In genomic region chr1:30044745-30045144, GRCh38 we compare ENCODE assay signal across 25 cellular contexts.
DNase-seq lines count a peak whose midpoint lies in the region; ATAC-seq, FAIRE-seq and TF ChIP-seq lines count a peak whose summit lies in the region.
"Had no signal": no experiment of that assay in that cellular context is flagged by ENCODE, and none has a peak within 500 bp of the region (broad histone marks: within the 10 kb centered on the region; RNA-seq: fewer than 3 reads in every experiment).

No MANE protein-coding gene starts in this region.

- no peak overlapping the region for H3K14ac ChIP-seq in H1 (ENCODE audit: insufficient read length)

- no peak overlapping the region for H2BK20ac ChIP-seq in H1 (ENCODE audit: low read length)

- intact Hi-C loops in PC-9 (cut with micrococcal nuclease; ENCODE audit: unreplicated experiment): no loop called here

- H2BK12ac ChIP-seq in H1 (ENCODE audit: low read depth, low read length): peak overlapping the region; percentile 80; the same call in 1 of the 2 replicates

- WGBS in H1 (ENCODE audit: extremely low coverage in 1 of 2, insufficient coverage in 1 of 2, insufficient read length in 1 of 2, insufficient replicate concordance in 2 of 2, low coverage in 1 of 2, low lambda C conversion rate in 2 of 2, missing lambda C conversion rate in 1 of 2), 2 experiments: 100% methylated on average over 1 of the region's 1 CpG; no CpG with 5 or more reads in 1 of the 2 experiments

- no peaks in the 10 kb centered on the region for H3K27me3 Mint-ChIP-seq in neural crest cell (ENCODE audit: low read depth)

- no peak overlapping the region for H2BK15ac ChIP-seq in H1 (ENCODE audit: low read length)

- no peaks in the 10 kb centered on the region for H3K36me3 Mint-ChIP-seq in neural crest cell (ENCODE audit: low read depth)
- H3K36me3 Mint-ChIP-seq: CD14-positive monocyte had no signal

- no peak for FAIRE-seq in H1 (lab: Jason Lieb, UNC)
- FAIRE-seq: GM18507 had no signal

- no peak for ATAC-seq in HG02884 (IDR thresholded peaks at IDR 0.05; ENCODE audit: unreplicated experiment)
- ATAC-seq: PC-3, Right ventricle myocardium inferior had no signal

- TF ChIP-seq EP300 in H1 (IDR thresholded peaks at IDR 0.05; ENCODE audit: borderline replicate concordance in 1 of 2, low read depth in 2 of 2, low read length in 2 of 2): no peak

- H3K27me3 ChIP-seq in H1 (replicated peaks in 1 of 4; ENCODE audit: control insufficient read depth in 3 of 4, extremely low read depth in 1 of 4, insufficient read depth in 3 of 4, low read length in 3 of 4) (no peaks in the 10 kb centered on the region; a peak in 1 of 7 replicates), PC-9 (ENCODE audit: insufficient read depth, low read depth) (no peaks in the 10 kb centered on the region)
- H3K27me3 ChIP-seq: SJCRH30 had no signal

- no TSS peak for BruUV-seq in PC-9 (replicated peaks; lab: Mats Ljungman, UMichigan)

- no peak for TF ChIP-seq RAD21 in H1 (IDR thresholded peaks at IDR 0.05 in 1 of 2, conservative IDR thresholded peaks at IDR 0.05 in 1 of 2; ENCODE audit: low read depth in 2 of 2, low read length in 2 of 2)

- H3K27ac ChIP-seq in H1 (ENCODE audit: low read depth, low read length) (no peak overlapping the region), PC-9 (no peak overlapping the region)
- H3K27ac ChIP-seq: 22Rv1, HL-60, KMS-11, SJCRH30 had no signal

- H3K79me1 ChIP-seq in H1 (ENCODE audit: low read depth, low read length): no peaks in the 10 kb centered on the region

- H3K23me2 ChIP-seq in H1 (ENCODE audit: low read depth, low read length): no peaks in the 10 kb centered on the region; the same call in 1 of the 2 replicates

- peak overlapping the region; percentile 29 for H3K27ac Mint-ChIP-seq in neural crest cell (ENCODE audit: unreplicated experiment)
- H3K27ac Mint-ChIP-seq: B cell, CD14-positive monocyte, HFFc6, IgD-negative memory B cell had no signal

- CTCF ChIA-PET in H1 (lab: Charles Lee; ENCODE audit: partially characterized antibody) (interaction anchor here (1.0 kb wide), 2 partner anchors 26 to 71 kb away, joined by 3 read pairs; no protein-coding TSS in a partner anchor), PC-9 (lab: Charles Lee) (no interaction called here)

- H3K4me3 Mint-ChIP-seq in neural crest cell: no peak overlapping the region
- H3K4me3 Mint-ChIP-seq: B cell, CD14-positive monocyte, HFFc6, IgD-negative memory B cell had no signal

- H3K4me1 ChIP-seq in H1 (replicated peaks in 1 of 4; ENCODE audit: control insufficient read depth in 3 of 4, insufficient read depth in 4 of 4, low read length in 3 of 4): peaks cover 0 to 3% (median 0%) of the 10 kb centered on the region in 4 experiments; a peak in 1 of 7 replicates
- H3K4me1 ChIP-seq in PC-9 (replicated peaks; ENCODE audit: insufficient read depth): 0 out of 2 replicates have a peak, but pooled peaks cover under 1% of the 10 kb centered on the region
- H3K4me1 ChIP-seq: SJCRH30 had no signal

- H2AK5ac ChIP-seq in H1 (ENCODE audit: low read depth, low read length): no peak overlapping the region

- no peak overlapping the region for H2BK120ac ChIP-seq in H1 (replicated peaks; ENCODE audit: low read depth, low read length)

- no peak overlapping the region for H3K4ac ChIP-seq in H1 (replicated peaks; ENCODE audit: insufficient read length, low read depth, low read length)

- H4K91ac ChIP-seq in H1 (replicated peaks; ENCODE audit: insufficient read length, low read length): no peak overlapping the region

- H3K9me3 ChIP-seq in H1 (ENCODE audit: insufficient read depth in 2 of 2, low read depth in 1 of 2, low read length in 1 of 2) (peaks cover 5 to 8% of the 10 kb centered on the region in 2 experiments; a peak in 1 of 4 replicates), PC-9 (ENCODE audit: insufficient read depth, low read depth) (no peaks in the 10 kb centered on the region)
- H3K9me3 ChIP-seq: SJCRH30 had no signal

- no peaks in the 10 kb centered on the region for H3K36me3 ChIP-seq in H1 (ENCODE audit: control insufficient read depth in 2 of 4, insufficient read depth in 4 of 4, low read length in 3 of 4)
- no peaks in the 10 kb centered on the region for H3K36me3 ChIP-seq in PC-9 (ENCODE audit: low read depth)
- H3K36me3 ChIP-seq: SJCRH30 had no signal

- H3K4me3 ChIP-seq in H1 (ENCODE audit: extremely low read depth in 1 of 4, insufficient read depth in 2 of 4, low read depth in 3 of 4, low read length in 4 of 4): no peak overlapping the region
- H3K4me3 ChIP-seq in PC-9: no peak overlapping the region
- H3K4me3 ChIP-seq: SJCRH30 had no signal

- H3K9ac ChIP-seq in H1 (replicated peaks in 1 of 4; ENCODE audit: extremely low read depth in 1 of 4, low read depth in 3 of 4, low read length in 3 of 4): no peak overlapping the region
- H3K9ac ChIP-seq: KMS-11 had no signal

- no peaks in the 10 kb centered on the region for H3K4me1 Mint-ChIP-seq in neural crest cell
- H3K4me1 Mint-ChIP-seq: B cell, CD14-positive monocyte, IgD-negative memory B cell had no signal

- POLR2A ChIA-PET in H1 (lab: Charles Lee; ENCODE audit: partially characterized antibody): no interaction called here
- POLR2A ChIA-PET in PC-9 (lab: Charles Lee; ENCODE audit: unreplicated experiment): no interaction called here

- no peak overlapping the region for H4K5ac ChIP-seq in H1 (ENCODE audit: insufficient read length, low read depth, low read length)

- no peak overlapping the region; the same call in 1 of the 2 replicates for H3K18ac ChIP-seq in H1 (ENCODE audit: extremely low read depth, low read length)

- H3K9me3 Mint-ChIP-seq in neural crest cell: no peaks in the 10 kb centered on the region

- H3K23ac ChIP-seq in H1 (ENCODE audit: insufficient read length): no peak overlapping the region

- H4K20me1 ChIP-seq in H1 (replicated peaks in 1 of 2; ENCODE audit: control insufficient read depth in 1 of 2, insufficient read depth in 2 of 2, low read length in 2 of 2) (no peaks in the 10 kb centered on the region), PC-9 (ENCODE audit: insufficient read depth) (no peaks in the 10 kb centered on the region)

- no peaks in the 10 kb centered on the region for H3F3A ChIP-seq in PC-9 (ENCODE audit: insufficient read depth, low read depth)

- H3K4me2 ChIP-seq in H1 (ENCODE audit: insufficient read depth in 1 of 2, low read depth in 2 of 2, low read length in 2 of 2): no peak overlapping the region
- no peak overlapping the region for H3K4me2 ChIP-seq in PC-9
- H3K4me2 ChIP-seq: KMS-11 had no signal

- H2BK5ac ChIP-seq in H1 (ENCODE audit: low read depth, low read length): no peak overlapping the region; the same call in 1 of the 2 replicates

- H4K8ac ChIP-seq in H1 (ENCODE audit: extremely low read depth, insufficient read depth, low read length): no peak overlapping the region; the same call in 1 of the 2 replicates

- H3K56ac ChIP-seq in H1 (replicated peaks; ENCODE audit: insufficient read length, low read depth, low read length): no peak overlapping the region

- no peak for TF ChIP-seq POLR2A in H1 (IDR thresholded peaks at IDR 0.05; ENCODE audit: control extremely low read depth in 1 of 2, low read depth in 2 of 2, low read length in 2 of 2)

- H2AFZ ChIP-seq in H1 (ENCODE audit: low read length) (no peak overlapping the region), PC-9 (no peak overlapping the region)

- H3K79me2 ChIP-seq in H1 (ENCODE audit: control insufficient read depth in 1 of 2, insufficient read depth in 2 of 2, low read length in 2 of 2) (no peaks in the 10 kb centered on the region), PC-9 (ENCODE audit: low read depth) (no peaks in the 10 kb centered on the region)

- TF ChIP-seq CTCF in H1 (IDR thresholded peaks at IDR 0.05; ENCODE audit: control extremely low read depth in 1 of 3, insufficient read depth in 1 of 3, low read depth in 1 of 3, low read length in 3 of 3): no peak
- TF ChIP-seq CTCF in neural crest cell (conservative IDR thresholded peaks at IDR 0.05): no peak
- no peak for TF ChIP-seq CTCF in PC-9 (conservative IDR thresholded peaks at IDR 0.05)

- DNase-seq in activated CD8-positive, alpha-beta memory T cell treated with anti-CD3 and anti-CD28 coated beads for 24 hours: peak; percentile 37
- DNase-seq in activated CD8-positive, alpha-beta memory T cell treated with anti-CD3 and anti-CD28 coated beads, Interleukin-2, amount 50 U/mL, for 48 hours: no peak
- DNase-seq in H1 (ENCODE audit: low read depth in 1 of 2, low spot score in 2 of 2) (peak in 1 of 2 experiments; percentile 41), neural crest cell (ENCODE audit: low read depth, low spot score) (no peak), ureter (ENCODE audit: low spot score) (peak; percentile 14), PC-9 (no peak)
- DNase-seq: DMS153; HFFc6; MM.1S; NCI-H2029; NCI-H446; NCI-H524 treated with DMSO at 0.1 percent for 48 hours; NCI-H774; NK-92 treated with Interleukin-12 subunit alpha and Interleukin-12 subunit beta, amount 100 ng/mL, for 24 hours; PC-3; SJCRH30 had no signal

- no peaks in the 10 kb centered on the region for H3K9me2 ChIP-seq in PC-9 (ENCODE audit: insufficient read depth)

TF ChIP-seq in H1, 55 proteins besides CTCF, POLR2A, EP300 and RAD21 (continues in another document):
- TF ChIP-seq CHD2 (IDR thresholded peaks at IDR 0.05; ENCODE audit: low read length): no peak
- TF ChIP-seq SP1 (IDR thresholded peaks at IDR 0.05; ENCODE audit: low read depth, low read length): no peak
- TF ChIP-seq SP4 (IDR thresholded peaks at IDR 0.05; ENCODE audit: low read length): no peak
- no peak for TF ChIP-seq ASH2L (IDR thresholded peaks at IDR 0.05; ENCODE audit: low read length)
- TF ChIP-seq SAP30 (IDR thresholded peaks at IDR 0.05; ENCODE audit: insufficient read depth, insufficient replicate concordance, low read length): no peak
- no peak for TF ChIP-seq EZH2 (IDR thresholded peaks at IDR 0.05; ENCODE audit: low read depth, low read length, severe bottlenecking)
- TF ChIP-seq GTF2F1 (IDR thresholded peaks at IDR 0.05; ENCODE audit: borderline replicate concordance, low read depth, low read length): no peak
- no peak for TF ChIP-seq GABPA (IDR thresholded peaks at IDR 0.05; ENCODE audit: borderline replicate concordance, insufficient read depth, low read length)
- no peak for TF ChIP-seq SUZ12 (IDR thresholded peaks at IDR 0.05; ENCODE audit: low read length)
- no peak for TF ChIP-seq PHF8 (conservative IDR thresholded peaks at IDR 0.05; ENCODE audit: low read depth, low read length)
- no peak for TF ChIP-seq SIRT6 (IDR thresholded peaks at IDR 0.05; ENCODE audit: low read length)
- TF ChIP-seq TAF1 (IDR thresholded peaks at IDR 0.05; ENCODE audit: low read depth, low read length): no peak
- no peak for TF ChIP-seq HDAC6 (IDR thresholded peaks at IDR 0.05; ENCODE audit: low read depth, low read length)
- no peak for TF ChIP-seq MAX (IDR thresholded peaks at IDR 0.05)

Comparison
In these comparisons a context has a peak if more than half of its experiments do, and no peak if none do; other contexts are left out.
1. DNase-seq: peak in activated CD8-positive, alpha-beta memory T cell treated with anti-CD3 and anti-CD28 coated beads for 24 hours (single experiment) and ureter (single experiment); none in activated CD8-positive, alpha-beta memory T cell treated with anti-CD3 and anti-CD28 coated beads, Interleukin-2, amount 50 U/mL, for 48 hours (single experiment), neural crest cell (single experiment) and PC-9 (0 of 2).